Comparison of ENCODE assay signal across 8 cellular contexts in the genomic region with DNA sequence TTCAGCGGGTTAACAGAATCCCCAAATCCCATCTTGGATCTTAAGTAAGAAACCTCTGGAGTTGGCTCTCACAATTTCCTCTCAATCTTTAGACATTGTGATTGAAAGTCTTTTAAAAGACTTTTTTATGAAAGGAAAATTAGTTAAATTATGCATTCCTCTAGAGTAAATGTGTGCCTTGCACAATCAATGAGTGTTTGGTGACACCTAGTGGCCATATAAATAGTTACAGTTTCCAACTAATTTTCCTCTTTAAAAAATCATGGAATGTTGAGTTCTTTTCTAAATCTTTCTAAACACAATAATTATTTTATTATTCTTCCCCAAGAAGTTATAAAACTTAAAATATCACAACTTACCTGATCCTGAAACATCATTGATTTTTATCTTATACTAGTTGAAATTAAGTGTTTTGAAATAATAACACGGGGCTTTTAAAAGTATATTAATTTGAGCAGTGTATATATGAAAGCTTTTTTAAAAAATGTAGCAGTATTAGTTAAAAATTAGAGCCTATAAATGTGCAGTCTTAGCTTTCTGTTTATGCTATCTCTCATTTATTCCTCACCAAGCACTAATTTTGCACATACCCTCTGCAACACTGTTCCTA.
DNase-seq lines count a peak whose midpoint lies in the region; ATAC-seq and TF ChIP-seq lines count a peak whose summit lies in the region.

No MANE protein-coding gene starts in this region.

- DNase-seq in activated CD8-positive, alpha-beta T cell treated with anti-CD3 and anti-CD28 coated beads for 36 hours: no peak
- DNase-seq in activated CD8-positive, alpha-beta T cell treated with anti-CD3 and anti-CD28 coated beads, Interleukin-2, amount 10 ng/mL, durations not matched to agents 7 days and 5 days: no peak
- peak; percentile 31 for DNase-seq in NCI-H1105 treated with DMSO at 0.1 percent for 48 hours (lab: John Stamatoyannopoulos, UW)
- no peak for DNase-seq in breast epithelium (ENCODE audit: low spot score in 2 of 2)
- DNase-seq in midbrain (lab: John Stamatoyannopoulos, UW): peak; percentile 16
- DNase-seq in mucosa of gallbladder (ENCODE audit: low spot score): no peak
- no peak for DNase-seq in GM19238 (ENCODE audit: insufficient read length, low spot score)

- H3K4me1 Mint-ChIP-seq in activated CD8-positive, alpha-beta T cell treated with anti-CD3 and anti-CD28 coated beads for 36 hours (ENCODE audit: low read depth): no peaks in the 10 kb centered on the region
- H3K4me1 Mint-ChIP-seq in activated CD8-positive, alpha-beta T cell treated with anti-CD3 and anti-CD28 coated beads, Interleukin-2, amount 10 ng/mL, durations not matched to agents 7 days and 5 days (ENCODE audit: low read depth): no peaks in the 10 kb centered on the region

- H3K4me3 Mint-ChIP-seq in activated CD8-positive, alpha-beta T cell treated with anti-CD3 and anti-CD28 coated beads for 36 hours: no peak overlapping the region
- no peak overlapping the region for H3K4me3 Mint-ChIP-seq in activated CD8-positive, alpha-beta T cell treated with anti-CD3 and anti-CD28 coated beads, Interleukin-2, amount 10 ng/mL, durations not matched to agents 7 days and 5 days

- peaks cover 4% of the 10 kb centered on the region for H3K27me3 Mint-ChIP-seq in activated CD8-positive, alpha-beta T cell treated with anti-CD3 and anti-CD28 coated beads for 36 hours
- peaks cover 7% of the 10 kb centered on the region for H3K27me3 Mint-ChIP-seq in activated CD8-positive, alpha-beta T cell treated with anti-CD3 and anti-CD28 coated beads, Interleukin-2, amount 10 ng/mL, durations not matched to agents 7 days and 5 days (ENCODE audit: low read depth)

- intact Hi-C loops in activated CD8-positive, alpha-beta T cell treated with anti-CD3 and anti-CD28 coated beads for 36 hours (cut with micrococcal nuclease): loop anchor here (5.0 to 10.0 kb wide), 2 partner anchors 164 to 1206 kb away; a partner anchor contains a TSS
- intact Hi-C loops in breast epithelium (cut with DNase I; ENCODE audit: low total_unique reads): no loop called here

- POLR2A ChIA-PET in activated CD8-positive, alpha-beta T cell treated with anti-CD3 and anti-CD28 coated beads for 36 hours (lab: Charles Lee): no interaction called here
- POLR2A ChIA-PET in activated CD8-positive, alpha-beta T cell treated with anti-CD3 and anti-CD28 coated beads, Interleukin-2, amount 10 ng/mL, durations not matched to agents 7 days and 5 days (lab: Charles Lee): no interaction called here

- no peak overlapping the region for H3K27ac ChIP-seq in breast epithelium

- no peaks in the 10 kb centered on the region for H3K27me3 ChIP-seq in breast epithelium

- peak; percentile 87 for TF ChIP-seq CTCF in activated CD8-positive, alpha-beta T cell treated with anti-CD3 and anti-CD28 coated beads for 36 hours (IDR thresholded peaks at IDR 0.05)
- TF ChIP-seq CTCF in breast epithelium (IDR thresholded peaks at IDR 0.05): peak; percentile 48 to 80 (median 75)

- no peaks in the 10 kb centered on the region for H3K9me3 ChIP-seq in breast epithelium

- no peaks in the 10 kb centered on the region for H3K9me3 Mint-ChIP-seq in activated CD8-positive, alpha-beta T cell treated with anti-CD3 and anti-CD28 coated beads for 36 hours
- no peaks in the 10 kb centered on the region for H3K9me3 Mint-ChIP-seq in activated CD8-positive, alpha-beta T cell treated with anti-CD3 and anti-CD28 coated beads, Interleukin-2, amount 10 ng/mL, durations not matched to agents 7 days and 5 days (ENCODE audit: insufficient read depth)

- no peak for ATAC-seq in activated CD8-positive, alpha-beta T cell treated with anti-CD3 and anti-CD28 coated beads for 36 hours
- no peak for ATAC-seq in activated CD8-positive, alpha-beta T cell treated with anti-CD3 and anti-CD28 coated beads, Interleukin-2, amount 10 ng/mL, durations not matched to agents 7 days and 5 days
- no peak for ATAC-seq in HG03460 (IDR thresholded peaks at IDR 0.05; ENCODE audit: unreplicated experiment)

- CTCF ChIA-PET in activated CD8-positive, alpha-beta T cell treated with anti-CD3 and anti-CD28 coated beads for 36 hours (lab: Charles Lee): interaction anchor here (0.6 to 3.8 kb wide), 19 partner anchors 10 to 1205 kb away, joined by 3 to 26 read pairs (median 4); no protein-coding TSS in a partner anchor
- CTCF ChIA-PET in activated CD8-positive, alpha-beta T cell treated with anti-CD3 and anti-CD28 coated beads, Interleukin-2, amount 10 ng/mL, durations not matched to agents 7 days and 5 days (lab: Charles Lee): interaction anchor here (1.0 to 3.0 kb wide), 5 partner anchors 28 to 167 kb away, joined by 3 to 19 read pairs (median 4); no protein-coding TSS in a partner anchor

- H3K27ac Mint-ChIP-seq in activated CD8-positive, alpha-beta T cell treated with anti-CD3 and anti-CD28 coated beads for 36 hours: no peak overlapping the region
- H3K27ac Mint-ChIP-seq in activated CD8-positive, alpha-beta T cell treated with anti-CD3 and anti-CD28 coated beads, Interleukin-2, amount 10 ng/mL, durations not matched to agents 7 days and 5 days: no peak overlapping the region

- H3K36me3 Mint-ChIP-seq in activated CD8-positive, alpha-beta T cell treated with anti-CD3 and anti-CD28 coated beads for 36 hours (ENCODE audit: low read depth): no peaks in the 10 kb centered on the region
- no peaks in the 10 kb centered on the region for H3K36me3 Mint-ChIP-seq in activated CD8-positive, alpha-beta T cell treated with anti-CD3 and anti-CD28 coated beads, Interleukin-2, amount 10 ng/mL, durations not matched to agents 7 days and 5 days (ENCODE audit: low read depth)

- no peaks in the 10 kb centered on the region for H3K36me3 ChIP-seq in breast epithelium

- H3K4me1 ChIP-seq in breast epithelium: no peaks in the 10 kb centered on the region

- H3K4me3 ChIP-seq in breast epithelium: no peak overlapping the region

- no peak for TF ChIP-seq POLR2A in breast epithelium (IDR thresholded peaks at IDR 0.05)

Comparison
In these comparisons a context has a peak if more than half of its experiments do, and no peak if none do; other contexts are left out.
1. DNase-seq: peak in NCI-H1105 treated with DMSO at 0.1 percent for 48 hours (single experiment) and midbrain (single experiment); none in activated CD8-positive, alpha-beta T cell treated with anti-CD3 and anti-CD28 coated beads for 36 hours (single experiment), activated CD8-positive, alpha-beta T cell treated with anti-CD3 and anti-CD28 coated beads, Interleukin-2, amount 10 ng/mL, durations not matched to agents 7 days and 5 days (single experiment), breast epithelium (0 of 2), mucosa of gallbladder (single experiment) and GM19238 (single experiment).